In genomic region chr5:91018712-91019371, GRCh38 we compare ENCODE assay signal across 1 cellular context.
TF ChIP-seq lines count a peak whose summit lies in the region.

No MANE protein-coding gene starts in this region.

TF ChIP-seq in liver, 16 proteins besides CTCF, POLR2A, EP300 and RAD21 (continued from another document):
- TF ChIP-seq REST (IDR thresholded peaks at IDR 0.05) = no peak
